In the genomic region with DNA sequence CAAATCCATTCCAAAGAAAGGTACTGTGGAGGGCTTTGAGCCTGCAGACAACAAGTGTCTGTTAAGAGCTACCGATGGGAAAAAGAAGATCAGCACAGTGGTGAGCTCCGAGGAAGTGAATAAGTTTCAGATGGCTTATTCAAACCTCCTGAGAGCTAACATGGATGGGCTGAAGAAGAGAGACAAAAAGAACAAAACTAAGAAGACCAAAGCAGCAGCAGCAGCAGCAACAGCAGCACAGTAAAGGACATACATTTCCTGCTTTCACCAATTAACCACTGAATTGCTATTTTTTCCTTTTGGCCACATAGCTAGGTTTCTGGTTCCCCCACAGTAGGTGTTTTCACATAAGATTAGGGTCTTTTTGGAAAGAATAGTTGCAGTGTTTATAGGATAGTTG, we compare ENCODE assay signal across 8 cellular contexts. TPM values are rescaled to one million over a fixed set of nuclear protein-coding genes. Genes with fewer than 3 reads are reported as not detected.
DNase-seq lines count a peak whose midpoint lies in the region; ATAC-seq and TF ChIP-seq lines count a peak whose summit lies in the region.
"Not testable (repeated sequence)": the region's sequence is repeated elsewhere in the genome, so short reads cannot be mapped to it uniquely, and the experiment has no call there.

No MANE protein-coding gene starts in this region.

- POLR2A ChIA-PET in OCI-LY7 (lab: Charles Lee): interaction anchor here (0.8 to 2.7 kb wide), 9 partner anchors 9 to 301 kb away, joined by 3 to 11 read pairs (median 4); no protein-coding TSS in a partner anchor
- POLR2A ChIA-PET in activated naive CD8-positive, alpha-beta T cell treated with anti-CD3 and anti-CD28 coated beads, Interleukin-2, amount 10 ng/mL, durations not matched to agents 7 days and 5 days (lab: Charles Lee): not testable (repeated sequence)

- not testable (repeated sequence) for H3K36me3 Mint-ChIP-seq in activated naive CD8-positive, alpha-beta T cell treated with anti-CD3 and anti-CD28 coated beads, Interleukin-2, amount 10 ng/mL, durations not matched to agents 7 days and 5 days

- not testable (repeated sequence) for H3K9me3 ChIP-seq in BLaER1; OCI-LY7 (ENCODE audit: low read length)

- H3K4me2 ChIP-seq in BLaER1: peak overlapping the region; percentile 79
- H3K4me2 ChIP-seq in OCI-LY7 (ENCODE audit: low read length): peak overlapping the region; percentile 49

- H2AFZ ChIP-seq in OCI-LY7 (ENCODE audit: low read length): not testable (repeated sequence)

- H3K79me2 ChIP-seq in OCI-LY7 (ENCODE audit: insufficient read depth, low read depth, low read length): not testable (repeated sequence)

- intact Hi-C loops in OCI-LY7 (cut with micrococcal nuclease; ENCODE audit: unreplicated experiment): not testable (repeated sequence)

- H3K9ac ChIP-seq in BLaER1: not testable (repeated sequence)

- ATAC-seq in GM18867 (IDR thresholded peaks at IDR 0.05; ENCODE audit: unreplicated experiment): peak; percentile 45
- peak; percentile 50 for ATAC-seq in GM19463 (IDR thresholded peaks at IDR 0.05; ENCODE audit: unreplicated experiment)
- ATAC-seq in GM21723 (IDR thresholded peaks at IDR 0.05; ENCODE audit: unreplicated experiment): peak; percentile 65
- peak; percentile 67 for ATAC-seq in HG02885 (IDR thresholded peaks at IDR 0.05; ENCODE audit: poor library complexity, unreplicated experiment)
- ATAC-seq in HG03378 (IDR thresholded peaks at IDR 0.05; ENCODE audit: unreplicated experiment): peak; percentile 53
- ATAC-seq in activated naive CD8-positive, alpha-beta T cell treated with anti-CD3 and anti-CD28 coated beads, Interleukin-2, amount 10 ng/mL, durations not matched to agents 7 days and 5 days (ENCODE audit: low read depth): not testable (repeated sequence)

- H3K4me1 Mint-ChIP-seq in activated naive CD8-positive, alpha-beta T cell treated with anti-CD3 and anti-CD28 coated beads, Interleukin-2, amount 10 ng/mL, durations not matched to agents 7 days and 5 days: peaks cover 32% of the 10 kb centered on the region

- H3K4me3 Mint-ChIP-seq in activated naive CD8-positive, alpha-beta T cell treated with anti-CD3 and anti-CD28 coated beads, Interleukin-2, amount 10 ng/mL, durations not matched to agents 7 days and 5 days: peak overlapping the region; percentile 60

- TF ChIP-seq CTCF in OCI-LY7 (conservative IDR thresholded peaks at IDR 0.05; ENCODE audit: low read length): not testable (repeated sequence)

- not testable (repeated sequence) for DNase-seq in OCI-LY7 (ENCODE audit: low spot score); activated naive CD8-positive, alpha-beta T cell treated with anti-CD3 and anti-CD28 coated beads, Interleukin-2, amount 10 ng/mL, durations not matched to agents 7 days and 5 days

- H3K27me3 ChIP-seq in BLaER1: not testable (repeated sequence)

- peaks cover 69% of the 10 kb centered on the region for H3K4me1 ChIP-seq in BLaER1
- peaks cover 22% of the 10 kb centered on the region for H3K4me1 ChIP-seq in OCI-LY7 (ENCODE audit: insufficient read depth, low read length, poor library complexity, severe bottlenecking)

- CTCF ChIA-PET in OCI-LY7 (lab: Charles Lee; ENCODE audit: unreplicated experiment): interaction anchor here (0.6 to 2.2 kb wide), 2 partner anchors 9 to 636 kb away, joined by 3 to 5 read pairs; no protein-coding TSS in a partner anchor

- not testable (repeated sequence) for H3K27me3 Mint-ChIP-seq in activated naive CD8-positive, alpha-beta T cell treated with anti-CD3 and anti-CD28 coated beads, Interleukin-2, amount 10 ng/mL, durations not matched to agents 7 days and 5 days

- not testable (repeated sequence) for H3K36me3 ChIP-seq in BLaER1; OCI-LY7 (ENCODE audit: insufficient read depth, low read length)

- H4K20me1 ChIP-seq in BLaER1: peaks cover 66% of the 10 kb centered on the region
- H4K20me1 ChIP-seq in OCI-LY7 (ENCODE audit: insufficient read depth, low read length): not testable (repeated sequence)

- H3K9me3 Mint-ChIP-seq in activated naive CD8-positive, alpha-beta T cell treated with anti-CD3 and anti-CD28 coated beads, Interleukin-2, amount 10 ng/mL, durations not matched to agents 7 days and 5 days: not testable (repeated sequence)

- H3K27ac ChIP-seq in BLaER1; OCI-LY7 (ENCODE audit: low read depth, low read length, poor library complexity, severe bottlenecking): not testable (repeated sequence)

- not testable (repeated sequence) for H3K9me2 ChIP-seq in OCI-LY7 (ENCODE audit: insufficient read depth, low read length)

- H3K27ac Mint-ChIP-seq in activated naive CD8-positive, alpha-beta T cell treated with anti-CD3 and anti-CD28 coated beads, Interleukin-2, amount 10 ng/mL, durations not matched to agents 7 days and 5 days: peak overlapping the region; percentile 71

- not testable (repeated sequence) for H3K4me3 ChIP-seq in BLaER1; OCI-LY7 (ENCODE audit: low read depth, low read length, poor library complexity, severe bottlenecking)

- not testable (repeated sequence) for BruUV-seq in OCI-LY7 (replicated peaks; lab: Mats Ljungman, UMichigan)

RNA-seq across cellular contexts. Expression of a gene that starts 7.6 kb away (rescaled TPM):
- total RNA-seq in OCI-LY7 (2014; rRNA removed; shearing (Covaris generic)): 36.1 and 44.7 TPM in 2 replicates
- total RNA-seq in OCI-LY7 (2022): 44.1 and 52.4 TPM in 2 replicates
- total RNA-seq in activated naive CD8-positive, alpha-beta T cell treated with anti-CD3 and anti-CD28 coated beads, Interleukin-2, amount 10 ng/mL, durations not matched to agents 7 days and 5 days: 10 to 100 TPM in 1 of 2 experiments, 1 to 10 TPM in 1; 8.9 to 11.0 TPM
